In genomic region chr9:131319486-131319885, GRCh38 we compare ENCODE assay signal across 15 cellular contexts. TPM values are rescaled to one million over a fixed set of nuclear protein-coding genes. Genes with fewer than 3 reads are reported as not detected.
A peak's percentile ranks its signal among the peaks of the same experiment; 100 is the strongest.
DNase-seq lines count a peak whose midpoint lies in the region; TF ChIP-seq lines count a peak whose summit lies in the region.
"Had no signal": no experiment of that assay in that cellular context is flagged by ENCODE, and none has a peak within 500 bp of the region (broad histone marks: within the 10 kb centered on the region; RNA-seq: fewer than 3 reads in every experiment).

No MANE protein-coding gene starts in this region.

- H3K4me1 Mint-ChIP-seq in activated naive CD8-positive, alpha-beta T cell treated with anti-CD3 and anti-CD28 coated beads for 36 hours, result no peaks in the 10 kb centered on the region
- no peaks in the 10 kb centered on the region for H3K4me1 Mint-ChIP-seq in T-helper 2 cell treated with Interferon-gamma antibody and Interleukin-4, amounts not matched to agents 5 μg/mL and 100 μg/mL, for 36 hours (ENCODE audit: low read depth)

- WGBS in suprapubic skin, result 82% methylated on average over 12 of the region's 12 CpGs

- no peak for TF ChIP-seq POLR2A in suprapubic skin (IDR thresholded peaks at IDR 0.05)

- H3K9me3 ChIP-seq in WERI-Rb-1 (ENCODE audit: severe bottlenecking) (no peaks in the 10 kb centered on the region), suprapubic skin (no peaks in the 10 kb centered on the region)

- H3K36me3 ChIP-seq in WERI-Rb-1 (no peaks in the 10 kb centered on the region), suprapubic skin (no peaks in the 10 kb centered on the region)

- H3K27me3 ChIP-seq in WERI-Rb-1 (ENCODE audit: insufficient read depth, low read depth, severe bottlenecking) (no peaks in the 10 kb centered on the region), suprapubic skin (peaks cover 8% of the 10 kb centered on the region)

- no peak for TF ChIP-seq CTCF in WERI-Rb-1 (IDR thresholded peaks at IDR 0.05; ENCODE audit: low read depth, low read length)
- no peak for TF ChIP-seq CTCF in suprapubic skin (IDR thresholded peaks at IDR 0.05)

- H3K27me3 Mint-ChIP-seq in activated naive CD8-positive, alpha-beta T cell treated with anti-CD3 and anti-CD28 coated beads for 36 hours, result no peaks in the 10 kb centered on the region
- no peaks in the 10 kb centered on the region for H3K27me3 Mint-ChIP-seq in T-helper 2 cell treated with Interferon-gamma antibody and Interleukin-4, amounts not matched to agents 5 μg/mL and 100 μg/mL, for 36 hours (ENCODE audit: low read depth)

- H3K36me3 Mint-ChIP-seq in activated naive CD8-positive, alpha-beta T cell treated with anti-CD3 and anti-CD28 coated beads for 36 hours, result no peaks in the 10 kb centered on the region
- H3K36me3 Mint-ChIP-seq in T-helper 2 cell treated with Interferon-gamma antibody and Interleukin-4, amounts not matched to agents 5 μg/mL and 100 μg/mL, for 36 hours (ENCODE audit: low read depth), result no peaks in the 10 kb centered on the region

- no peak overlapping the region for H3K4me3 Mint-ChIP-seq in activated naive CD8-positive, alpha-beta T cell treated with anti-CD3 and anti-CD28 coated beads for 36 hours
- no peak overlapping the region for H3K4me3 Mint-ChIP-seq in T-helper 2 cell treated with Interferon-gamma antibody and Interleukin-4, amounts not matched to agents 5 μg/mL and 100 μg/mL, for 36 hours
- H3K4me3 Mint-ChIP-seq: HFFc6 had no signal

- H3K27ac ChIP-seq in WERI-Rb-1 (peak overlapping the region; percentile 75), suprapubic skin (no peak overlapping the region)
- H3K27ac ChIP-seq: C4-2B had no signal

- no peak overlapping the region for H3K27ac Mint-ChIP-seq in activated naive CD8-positive, alpha-beta T cell treated with anti-CD3 and anti-CD28 coated beads for 36 hours
- no peak overlapping the region for H3K27ac Mint-ChIP-seq in T-helper 2 cell treated with Interferon-gamma antibody and Interleukin-4, amounts not matched to agents 5 μg/mL and 100 μg/mL, for 36 hours
- H3K27ac Mint-ChIP-seq: HFFc6 had no signal

- H3K4me3 ChIP-seq in WERI-Rb-1 (ENCODE audit: low read depth, low read length) (no peak overlapping the region), suprapubic skin (no peak overlapping the region)

- H3K9me3 Mint-ChIP-seq in activated naive CD8-positive, alpha-beta T cell treated with anti-CD3 and anti-CD28 coated beads for 36 hours, result no peaks in the 10 kb centered on the region
- no peaks in the 10 kb centered on the region for H3K9me3 Mint-ChIP-seq in T-helper 2 cell treated with Interferon-gamma antibody and Interleukin-4, amounts not matched to agents 5 μg/mL and 100 μg/mL, for 36 hours
- H3K9me3 Mint-ChIP-seq: HFFc6 had no signal

- no peaks in the 10 kb centered on the region for H3K4me1 ChIP-seq in suprapubic skin

- DNase-seq in NCI-H524 (lab: John Stamatoyannopoulos, UW), result peak; percentile 27 to 52
- peak; percentile 71 for DNase-seq in WERI-Rb-1
- peak; percentile 1 for DNase-seq in iPS-NIHi7 (ENCODE audit: extremely low spot score)
- peak; percentile 30 to 80 for DNase-seq in suprapubic skin (ENCODE audit: low spot score in 2 of 2)
- DNase-seq in activated naive CD8-positive, alpha-beta T cell treated with anti-CD3 and anti-CD28 coated beads for 36 hours, result no peak
- DNase-seq in T-helper 2 cell treated with Interferon-gamma antibody and Interleukin-4, amounts not matched to agents 5 μg/mL and 100 μg/mL, for 36 hours (ENCODE audit: low spot score), result no peak
- DNase-seq in D341Med (ENCODE audit: low spot score), result no peak
- DNase-seq: DMS153, HFFc6, KBM-7, NCI-H1417 treated with DMSO at 0.1 percent for 48 hours, NCI-H1930, SIG-M5 had no signal

- no peak for TF ChIP-seq EP300 in suprapubic skin (IDR thresholded peaks at IDR 0.05)

RNA-seq across cellular contexts. Expression of gene PLPP7, which starts 30.0 kb away (rescaled TPM):
- 1 to 10 TPM in 1 of 4 donors, under 1 TPM in 3; 0.80 to 1.1 (median 0.92) TPM for total RNA-seq in suprapubic skin
- under 1 TPM; 0.35 to 0.42 TPM for total RNA-seq in activated naive CD8-positive, alpha-beta T cell treated with anti-CD3 and anti-CD28 coated beads for 36 hours
- total RNA-seq: A673 had no signal

RNA-seq across cellular contexts. Expression of gene FAM78A, which starts 43.2 kb away (rescaled TPM):
- 1 to 10 TPM in 3 of 4 donors, under 1 TPM in 1; 0.81 to 2.0 (median 1.3) TPM for total RNA-seq in suprapubic skin
- 10 to 100 TPM; 36.1 to 37.4 TPM for total RNA-seq in activated naive CD8-positive, alpha-beta T cell treated with anti-CD3 and anti-CD28 coated beads for 36 hours

Comparison
In these comparisons a context has a peak if more than half of its experiments do, and no peak if none do; other contexts are left out.
1. DNase-seq: peak in NCI-H524 (2 of 2), WERI-Rb-1 (single experiment), iPS-NIHi7 (single experiment) and suprapubic skin (2 of 2); none in activated naive CD8-positive, alpha-beta T cell treated with anti-CD3 and anti-CD28 coated beads for 36 hours (single experiment), T-helper 2 cell treated with Interferon-gamma antibody and Interleukin-4, amounts not matched to agents 5 μg/mL and 100 μg/mL, for 36 hours (single experiment) and D341Med (single experiment).
2. RNA of gene FAM78A, which starts 43.2 kb away (total RNA-seq): 36.1 to 37.4 TPM in activated naive CD8-positive, alpha-beta T cell treated with anti-CD3 and anti-CD28 coated beads for 36 hours; 0.81 to 2.0 TPM in suprapubic skin; every median in the first group is over 10 times any median in the second.